9 cellular contexts compared by ENCODE assay signal in genomic region chr9:37121881-37122280, GRCh38. TPM values are rescaled to one million over a fixed set of nuclear protein-coding genes. Genes with fewer than 3 reads are reported as not detected.
DNase-seq lines count a peak whose midpoint lies in the region; ATAC-seq, FAIRE-seq and TF ChIP-seq lines count a peak whose summit lies in the region.
"Had no signal": no experiment of that assay in that cellular context is flagged by ENCODE, and none has a peak within 500 bp of the region (broad histone marks: within the 10 kb centered on the region; RNA-seq: fewer than 3 reads in every experiment).

No MANE protein-coding gene starts in this region.

- peak overlapping the region; percentile 93 for H3K9ac ChIP-seq in SK-N-SH
- peak overlapping the region; percentile 94 for H3K9ac ChIP-seq in SK-N-MC (ENCODE audit: insufficient read length)
- H3K9ac ChIP-seq in endothelial cell of umbilical vein (replicated peaks; ENCODE audit: extremely low read depth, insufficient read depth, low read length), result no peak overlapping the region

- H3K79me2 ChIP-seq in SK-N-SH (ENCODE audit: insufficient read depth) (peaks cover 63% of the 10 kb centered on the region), endothelial cell of umbilical vein (ENCODE audit: control insufficient read depth, insufficient read depth, low read length) (peaks cover 47% of the 10 kb centered on the region)

- dilution Hi-C loops in endothelial cell of umbilical vein (cut with MboI; ENCODE audit: extremely low pct_ligation_motif_present, low sequenced_read_pairs), result no loop called here

- no peaks in the 10 kb centered on the region for H3K9me3 ChIP-seq in SK-N-SH
- H3K9me3 ChIP-seq in SK-N-MC (ENCODE audit: low read depth, low read length), result peaks cover 4% of the 10 kb centered on the region; the same call in 1 of the 2 replicates
- no peaks in the 10 kb centered on the region for H3K9me3 ChIP-seq in endothelial cell of umbilical vein (replicated peaks; ENCODE audit: control insufficient read depth, insufficient read depth, low read length)

- H2AFZ ChIP-seq in SK-N-SH (ENCODE audit: low read depth) (no peak overlapping the region; the same call in 1 of the 2 replicates), endothelial cell of umbilical vein (ENCODE audit: low read depth, low read length) (no peak overlapping the region)

- peak overlapping the region; percentile 89 to 94 for H3K4me3 ChIP-seq in SK-N-SH (ENCODE audit: low read depth in 2 of 2, low read length in 1 of 2)
- H3K4me3 ChIP-seq in SK-N-MC, result peak overlapping the region; percentile 81
- H3K4me3 ChIP-seq in endothelial cell of umbilical vein (replicated peaks in 1 of 3; ENCODE audit: insufficient read depth in 1 of 3, low read depth in 1 of 3, low read length in 3 of 3), result peak overlapping the region in 2 of 3 experiments; percentile 7 to 33
- H3K4me3 ChIP-seq in skeletal muscle cell (ENCODE audit: low read depth, low read length), result peak overlapping the region; percentile 83

- POLR2A ChIA-PET in SK-N-SH (lab: Yijun Ruan, JAX), result no interaction called here
- POLR2A ChIA-PET in endothelial cell of umbilical vein (lab: Charles Lee), result interaction anchor here (0.8 kb wide), 1 partner anchor 52 kb away, joined by 3 read pairs; no protein-coding TSS in a partner anchor

- no peak for DNase-seq in SK-N-SH
- no peak for DNase-seq in SK-N-MC (ENCODE audit: low read depth, low spot score)
- peak; percentile 17 for DNase-seq in endothelial cell of umbilical vein (ENCODE audit: low read depth, low spot score)
- DNase-seq in skeletal muscle cell (ENCODE audit: low read depth), result no peak
- DNase-seq in HUDEP-2 (lab: John Stamatoyannopoulos, UW; ENCODE audit: unreplicated experiment in 76 of 76), result no peak
- no peak for DNase-seq in inferior parietal cortex (ENCODE audit: extremely low spot score)
- DNase-seq: NCI-H345 had no signal

- TF ChIP-seq EP300 in SK-N-SH (IDR thresholded peaks at IDR 0.05; ENCODE audit: borderline replicate concordance in 1 of 2, low read depth in 1 of 2, low read length in 1 of 2), result no peak

- intact Hi-C loops in endothelial cell of umbilical vein (cut with micrococcal nuclease), result loop anchor here (2.0 to 5.0 kb wide), 3 partner anchors 79 to 140 kb away; no protein-coding TSS in a partner anchor

- FAIRE-seq in endothelial cell of umbilical vein (lab: Jason Lieb, UNC), result no peak

- no peaks in the 10 kb centered on the region; the same call in 1 of the 2 replicates for H4K20me1 ChIP-seq in SK-N-SH (ENCODE audit: insufficient read depth)
- H4K20me1 ChIP-seq in endothelial cell of umbilical vein (replicated peaks; ENCODE audit: control insufficient read depth, extremely low read depth, insufficient read depth, low read length), result no peaks in the 10 kb centered on the region

- peaks cover 3% of the 10 kb centered on the region for H3F3A ChIP-seq in SK-N-SH (replicated peaks; ENCODE audit: insufficient read depth)

- H3K36me3 ChIP-seq in SK-N-SH (replicated peaks in 1 of 2; ENCODE audit: control insufficient read depth in 1 of 2, insufficient read depth in 2 of 2, low read length in 1 of 2) (peaks cover 6 to 8% of the 10 kb centered on the region in 2 experiments), SK-N-MC (ENCODE audit: insufficient read depth, low read length) (peaks cover 19% of the 10 kb centered on the region), endothelial cell of umbilical vein (ENCODE audit: control insufficient read depth in 2 of 2, extremely low read depth in 1 of 2, insufficient read depth in 2 of 2, low read length in 2 of 2) (peaks cover 0 to 3% of the 10 kb centered on the region in 2 experiments)

- TF ChIP-seq POLR2A in endothelial cell of umbilical vein (IDR thresholded peaks at IDR 0.05; ENCODE audit: low read depth, low read length) (no peak), GM18505 (IDR thresholded peaks at IDR 0.05; ENCODE audit: borderline replicate concordance, extremely low read depth, insufficient read depth, insufficient read length) (no peak)

- no peak for TF ChIP-seq RAD21 in SK-N-SH (IDR thresholded peaks at IDR 0.05; ENCODE audit: low read length)

- H3K27me3 ChIP-seq in SK-N-SH (ENCODE audit: insufficient read depth) (no peaks in the 10 kb centered on the region), endothelial cell of umbilical vein (ENCODE audit: control insufficient read depth in 2 of 2, insufficient read depth in 2 of 2, low read length in 2 of 2) (no peaks in the 10 kb centered on the region)

- no TSS peak for BruUV-seq in endothelial cell of umbilical vein (replicated peaks; lab: Mats Ljungman, UMichigan)

- H3K4me1 ChIP-seq in SK-N-SH (ENCODE audit: control insufficient read depth in 1 of 2, insufficient read depth in 2 of 2, low read depth in 1 of 2, low read length in 1 of 2) (peaks cover 5 to 10% of the 10 kb centered on the region in 2 experiments; a peak in 3 of 4 replicates), endothelial cell of umbilical vein (ENCODE audit: control insufficient read depth, extremely low read depth, insufficient read depth, low read length) (peaks cover 9% of the 10 kb centered on the region)

- ATAC-seq in SK-N-SH treated with all-trans-retinoic acid at 6 μM for 48 hours (no peak), GM18505 (IDR thresholded peaks at IDR 0.05; ENCODE audit: unreplicated experiment) (no peak)

- CTCF ChIA-PET in SK-N-SH (lab: Yijun Ruan, JAX) (interaction anchor here (0.6 to 0.7 kb wide), 2 partner anchors 248 to 249 kb away, joined by 3 read pairs; no protein-coding TSS in a partner anchor), endothelial cell of umbilical vein (lab: Charles Lee) (interaction anchor here (1.0 to 3.0 kb wide), 5 partner anchors 18 to 140 kb away, joined by 4 to 20 read pairs (median 10); no protein-coding TSS in a partner anchor)

- H3K9me2 ChIP-seq in SK-N-SH, result no peaks in the 10 kb centered on the region

- peaks cover 2% of the 10 kb centered on the region for H3K9me1 ChIP-seq in endothelial cell of umbilical vein (replicated peaks; ENCODE audit: control insufficient read depth, extremely low read depth, insufficient read depth, low read length)

- H3K27ac ChIP-seq in SK-N-SH (ENCODE audit: low read depth in 2 of 2, low read length in 1 of 2) (peak overlapping the region in 1 of 2 experiments; percentile 79; a peak in 1 of 4 replicates), SK-N-MC (no peak overlapping the region), endothelial cell of umbilical vein (ENCODE audit: insufficient read depth, low read depth, low read length) (no peak overlapping the region)

- H3K4me2 ChIP-seq in SK-N-SH, result peak overlapping the region; percentile 96
- H3K4me2 ChIP-seq in endothelial cell of umbilical vein (ENCODE audit: insufficient read depth, low read length), result peak overlapping the region; percentile 99

- 53% methylated on average over 4 of the region's 4 CpGs for WGBS in SK-N-SH (ENCODE audit: low lambda C conversion rate)

- TF ChIP-seq CTCF in SK-N-SH (IDR thresholded peaks at IDR 0.05) (no peak), endothelial cell of umbilical vein (IDR thresholded peaks at IDR 0.05; ENCODE audit: extremely low read depth in 1 of 2, insufficient read depth in 1 of 2, low read depth in 1 of 2, low read length in 2 of 2) (no peak)

TF ChIP-seq in SK-N-SH, 30 proteins besides CTCF, POLR2A, EP300 and RAD21 (continues in another document):
- TF ChIP-seq ELF1 (IDR thresholded peaks at IDR 0.05), result no peak
- no peak for TF ChIP-seq TAF1 (IDR thresholded peaks at IDR 0.05; ENCODE audit: borderline replicate concordance, low read depth, low read length)
- TF ChIP-seq TEAD4 (IDR thresholded peaks at IDR 0.05; ENCODE audit: borderline replicate concordance, insufficient read depth), result no peak

TF ChIP-seq in SK-N-SH treated with all-trans-retinoic acid at 6 μM for 48 hours, 23 proteins besides CTCF, POLR2A, EP300 and RAD21 (continues in another document):
- TF ChIP-seq OSR1 (CRISPR knock-in tag; IDR thresholded peaks at IDR 0.05) (no peak), CSDC2 (CRISPR knock-in tag; IDR thresholded peaks at IDR 0.05) (no peak), PPARA (CRISPR knock-in tag; IDR thresholded peaks at IDR 0.05; ENCODE audit: borderline replicate concordance) (no peak), ZNF8 (CRISPR knock-in tag; IDR thresholded peaks at IDR 0.05) (no peak), ZC3H10 (CRISPR knock-in tag; IDR thresholded peaks at IDR 0.05) (no peak), TCF4 (CRISPR knock-in tag; IDR thresholded peaks at IDR 0.05; ENCODE audit: borderline replicate concordance) (no peak), ZFP30 (CRISPR knock-in tag; IDR thresholded peaks at IDR 0.05) (no peak)

TF ChIP-seq in endothelial cell of umbilical vein, 7 proteins besides CTCF, POLR2A, EP300 and RAD21:
- TF ChIP-seq POLR2AphosphoS5 (IDR thresholded peaks at IDR 0.05; ENCODE audit: insufficient read depth, low read depth, low read length), result no peak
- TF ChIP-seq EZH2 (IDR thresholded peaks at IDR 0.05; ENCODE audit: borderline replicate concordance, low read depth, low read length, severe bottlenecking), result no peak
- TF ChIP-seq MYC (IDR thresholded peaks at IDR 0.05; ENCODE audit: low read depth, low read length), result no peak
- no peak for TF ChIP-seq JUN (IDR thresholded peaks at IDR 0.05; ENCODE audit: borderline replicate concordance, insufficient read depth, insufficient read length, low read depth)
- no peak for TF ChIP-seq GATA2 (IDR thresholded peaks at IDR 0.05; ENCODE audit: insufficient read depth, insufficient read length, low read depth, low read length)
- no peak for TF ChIP-seq FOS (IDR thresholded peaks at IDR 0.05; ENCODE audit: borderline replicate concordance, insufficient read depth, low read length)

RNA-seq across cellular contexts. Expression of gene ZCCHC7, which starts 1.5 kb away (rescaled TPM):
- polyA plus RNA-seq in SK-N-SH (2012; rRNA removed) (12.6 and 14.2 TPM in 2 replicates), endothelial cell of umbilical vein (7.4 and 9.3 TPM in 2 replicates)
- 10.9 and 11.8 TPM in 2 replicates for polyA plus RNA-seq in SK-N-SH (2012; cell fraction: cytosol; rRNA removed)
- polyA plus RNA-seq in SK-N-SH (2012; cell fraction: nucleus; rRNA removed), result 18.3 and 22.0 TPM in 2 replicates
- total RNA-seq in endothelial cell of umbilical vein, result 14.8 and 17.3 TPM in 2 replicates
- polyA plus RNA-seq in endothelial cell of umbilical vein (2011; cell fraction: cytosol; rRNA removed), result 9.4 and 13.2 TPM in 2 replicates
- 11.9 and 14.8 TPM in 2 replicates for polyA plus RNA-seq in endothelial cell of umbilical vein (2011; cell fraction: nucleus; rRNA removed)
- 13.7 and 14.6 TPM in 2 replicates for polyA plus RNA-seq in endothelial cell of umbilical vein (2012)
- 11.7 and 17.0 TPM in 2 replicates for polyA minus RNA-seq in endothelial cell of umbilical vein
- polyA minus RNA-seq in endothelial cell of umbilical vein (2011; cell fraction: cytosol; rRNA and poly(A)+ RNA removed), result 16.4 TPM
- 17.6 and 22.3 TPM in 2 replicates for polyA minus RNA-seq in endothelial cell of umbilical vein (2011; cell fraction: nucleus; rRNA and poly(A)+ RNA removed)

Comparison
In these comparisons a context has a peak if more than half of its experiments do, and no peak if none do; other contexts are left out.
1. H3K4me3 ChIP-seq: peak in every context shown above with its lines; median percentile 92 in SK-N-SH; 83 in skeletal muscle cell; 81 in SK-N-MC; 20 in endothelial cell of umbilical vein.